ENCODE assay signal across 31 cellular contexts in the genomic region with DNA sequence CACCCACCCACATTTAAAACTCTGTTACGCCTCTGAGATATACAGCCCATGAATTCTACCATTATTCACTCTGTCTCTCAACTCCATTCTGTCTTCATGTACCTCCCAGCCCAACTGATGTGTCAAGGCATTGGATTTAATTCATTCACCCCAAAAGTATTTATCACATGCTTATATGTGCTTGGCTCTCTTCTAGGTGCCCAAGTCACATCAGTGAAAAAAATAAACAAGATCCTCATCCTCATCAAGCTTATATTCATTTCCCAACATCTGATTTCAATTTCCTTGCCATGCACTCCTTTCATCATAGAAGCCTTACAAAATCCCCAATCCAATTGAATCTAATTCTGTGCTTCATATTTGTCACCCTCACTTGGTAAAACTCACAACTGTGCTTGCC.
"Had no signal": no experiment of that assay in that cellular context is flagged by ENCODE, and none has a peak within 500 bp of the region (broad histone marks: within the 10 kb centered on the region; RNA-seq: fewer than 3 reads in every experiment).

No MANE protein-coding gene starts in this region.

- H3K36me3 ChIP-seq: left lung, lower lobe of right lung, neural progenitor cell, neutrophil, right atrium auricular region, right lobe of liver, tibial nerve, uterus had no signal

- H3K9me3 ChIP-seq: neutrophil, psoas muscle, right lobe of liver, uterus had no signal

- DNase-seq: hypothalamus; immature natural killer cell; kidney; left colon; left lung; lower lobe of right lung; mammary epithelial cell; mesenchymal stem cell; naive B cell; natural killer cell; nephron progenitor cell; occipital lobe; psoas muscle; right lobe of liver; stimulated activated CD4-positive, alpha-beta T cell treated with anti-CD3 and anti-CD28 coated beads, Interleukin-1b, Interleukin-23, amount 100 ng/mL, for 48 hours; stimulated activated CD4-positive, alpha-beta T cell treated with anti-CD3 and anti-CD28 coated beads, Interleukin-2, amount 100 ng/mL, for 48 hours; stimulated activated CD4-positive, alpha-beta T cell treated with anti-CD3 and anti-CD28 coated beads, Interleukin-4, amount 100 ng/mL, for 4 hours; stimulated activated CD8-positive, alpha-beta memory T cell treated with anti-CD3 and anti-CD28 coated beads, Interleukin-4, amount 100 ng/mL, for 48 hours; stimulated activated naive CD4-positive, alpha-beta T cell treated with Interleukin-2 at 50 U/mL for 16 hours; stimulated activated naive CD8-positive, alpha-beta T cell treated with anti-CD3 and anti-CD28 coated beads, Interleukin-15, amount 100 ng/mL, for 72 hours; substantia nigra; uterus had no signal

- H3K27ac ChIP-seq: left lung, lower lobe of right lung, neural progenitor cell, neutrophil, parathyroid adenoma, psoas muscle, right atrium auricular region, right lobe of liver, tibial nerve, uterus had no signal

- H3K4me3 Mint-ChIP-seq: immature natural killer cell; mesothelial cell of epicardium; naive B cell; natural killer cell; nephron progenitor cell; neural progenitor cell; stimulated activated memory B cell treated with anti-CD40 and anti-IgM and Interleukin-4, amounts not matched to agents 10 μg/mL and 1 μg/mL and 100 μg/mL, for 72 hours; stimulated activated naive CD8-positive, alpha-beta T cell treated with anti-CD3 and anti-CD28 coated beads, Interleukin-15, amount 100 ng/mL, for 72 hours; type B pancreatic cell had no signal

- H3K4me3 ChIP-seq: left lung, lower lobe of right lung, neural progenitor cell, psoas muscle, right atrium auricular region, right lobe of liver, smooth muscle cell, tibial nerve, uterus had no signal

- H3K36me3 Mint-ChIP-seq: immature natural killer cell; naive B cell; natural killer cell; neural progenitor cell; stimulated activated memory B cell treated with anti-CD40 and anti-IgM and Interleukin-4, amounts not matched to agents 10 μg/mL and 1 μg/mL and 100 μg/mL, for 72 hours; type B pancreatic cell had no signal

- H3K27me3 ChIP-seq: left lung, neural progenitor cell, neutrophil, right atrium auricular region, right lobe of liver, tibial nerve, uterus had no signal

- H3K27ac Mint-ChIP-seq: immature natural killer cell; mesothelial cell of epicardium; naive B cell; natural killer cell; nephron progenitor cell; neural progenitor cell; stimulated activated memory B cell treated with anti-CD40 and anti-IgM and Interleukin-4, amounts not matched to agents 10 μg/mL and 1 μg/mL and 100 μg/mL, for 72 hours; stimulated activated naive CD8-positive, alpha-beta T cell treated with anti-CD3 and anti-CD28 coated beads, Interleukin-15, amount 100 ng/mL, for 72 hours; type B pancreatic cell had no signal

- H3K4me2 ChIP-seq: neural progenitor cell, smooth muscle cell had no signal

- H3K9me3 Mint-ChIP-seq: type B pancreatic cell had no signal

- H3K27me3 Mint-ChIP-seq: naive B cell; stimulated activated memory B cell treated with anti-CD40 and anti-IgM and Interleukin-4, amounts not matched to agents 10 μg/mL and 1 μg/mL and 100 μg/mL, for 72 hours; stimulated activated naive CD8-positive, alpha-beta T cell treated with anti-CD3 and anti-CD28 coated beads, Interleukin-15, amount 100 ng/mL, for 72 hours; type B pancreatic cell had no signal

- H3K9ac ChIP-seq: neural progenitor cell, parathyroid adenoma had no signal

- H2AFZ ChIP-seq: neural progenitor cell, parathyroid adenoma had no signal

- ATAC-seq: left colon; left lung; lower lobe of right lung; natural killer cell; psoas muscle; right lobe of liver; stimulated activated memory B cell treated with anti-CD40 and anti-IgM and Interleukin-4, amounts not matched to agents 10 μg/mL and 1 μg/mL and 100 μg/mL, for 72 hours; stimulated activated naive CD8-positive, alpha-beta T cell treated with anti-CD3 and anti-CD28 coated beads, Interleukin-15, amount 100 ng/mL, for 72 hours had no signal

- H3K79me2 ChIP-seq: parathyroid adenoma had no signal

- H3K4me1 Mint-ChIP-seq: immature natural killer cell; mesothelial cell of epicardium; naive B cell; natural killer cell; nephron progenitor cell; neural progenitor cell; stimulated activated memory B cell treated with anti-CD40 and anti-IgM and Interleukin-4, amounts not matched to agents 10 μg/mL and 1 μg/mL and 100 μg/mL, for 72 hours; stimulated activated naive CD8-positive, alpha-beta T cell treated with anti-CD3 and anti-CD28 coated beads, Interleukin-15, amount 100 ng/mL, for 72 hours had no signal

- H3K4me1 ChIP-seq: left lung, lower lobe of right lung, neural progenitor cell, parathyroid adenoma, psoas muscle, right atrium auricular region, right lobe of liver, tibial nerve, uterus had no signal
